In the genomic region with DNA sequence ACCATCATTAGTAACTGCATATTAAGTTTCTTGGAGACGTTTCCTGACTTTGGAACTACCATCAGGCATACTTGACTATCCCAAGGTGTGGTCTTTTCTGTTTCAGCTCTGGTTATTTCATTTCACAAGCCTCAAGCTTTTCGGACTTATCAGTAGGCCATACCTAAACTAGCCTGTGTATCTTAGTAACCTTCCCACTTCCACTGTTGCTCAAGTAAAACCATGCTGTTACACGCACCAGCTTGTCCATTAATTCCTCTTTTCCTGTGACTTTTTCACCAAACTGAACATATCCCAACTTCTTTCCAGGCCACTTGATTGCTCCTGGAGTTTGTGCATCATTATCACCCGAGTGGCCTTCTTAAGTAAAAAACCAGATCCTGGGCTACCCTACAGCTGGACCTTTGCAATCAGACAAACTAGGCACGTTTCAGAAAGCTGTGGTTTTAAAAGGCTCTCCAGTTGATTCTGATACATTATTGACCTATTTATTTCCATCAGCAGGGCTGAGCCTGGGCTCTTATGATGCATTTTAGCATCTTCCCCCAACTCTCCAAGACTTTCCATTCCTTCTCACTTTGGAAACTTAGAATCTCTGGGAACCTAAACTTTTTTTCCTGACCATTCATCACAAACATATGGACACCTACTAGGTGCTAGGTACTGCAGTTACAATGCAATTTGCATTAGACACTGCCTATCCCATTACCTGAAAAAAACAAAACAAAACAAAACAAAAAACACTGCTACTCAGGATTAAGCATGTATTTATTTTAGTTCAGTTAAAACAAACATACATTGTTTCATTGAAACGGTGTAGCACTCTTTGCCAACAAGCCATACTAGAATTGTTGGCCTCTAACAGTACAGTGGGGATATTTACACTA, we compare ENCODE assay signal across 9 cellular contexts. TPM values are rescaled to one million over a fixed set of nuclear protein-coding genes. Genes with fewer than 3 reads are reported as not detected.
DNase-seq lines count a peak whose midpoint lies in the region; ATAC-seq and TF ChIP-seq lines count a peak whose summit lies in the region.
"Had no signal": no experiment of that assay in that cellular context is flagged by ENCODE, and none has a peak within 500 bp of the region (broad histone marks: within the 10 kb centered on the region; RNA-seq: fewer than 3 reads in every experiment).

No MANE protein-coding gene starts in this region.

- H3K27me3 ChIP-seq in Peyer's patch, result no peaks in the 10 kb centered on the region

- H3K27me3 Mint-ChIP-seq in activated CD4-positive, alpha-beta T cell treated with anti-CD3 and anti-CD28 coated beads, Interleukin-2, amount 10 ng/mL, durations not matched to agents 24 days and 14 days, result no peaks in the 10 kb centered on the region

- no peaks in the 10 kb centered on the region for H3K9me3 Mint-ChIP-seq in activated CD4-positive, alpha-beta T cell treated with anti-CD3 and anti-CD28 coated beads, Interleukin-2, amount 10 ng/mL, durations not matched to agents 24 days and 14 days

- no peak overlapping the region for H3K4me3 ChIP-seq in skeletal muscle cell (ENCODE audit: low read depth, low read length)
- H3K4me3 ChIP-seq in Peyer's patch, result no peak overlapping the region

- no peak overlapping the region for H3K4me3 Mint-ChIP-seq in activated CD4-positive, alpha-beta T cell treated with anti-CD3 and anti-CD28 coated beads, Interleukin-2, amount 10 ng/mL, durations not matched to agents 24 days and 14 days

- H3K36me3 Mint-ChIP-seq in activated CD4-positive, alpha-beta T cell treated with anti-CD3 and anti-CD28 coated beads, Interleukin-2, amount 10 ng/mL, durations not matched to agents 24 days and 14 days (ENCODE audit: low read depth), result peaks cover 39% of the 10 kb centered on the region

- ATAC-seq in HG03196 (IDR thresholded peaks at IDR 0.05; ENCODE audit: unreplicated experiment), result no peak

- no peak for TF ChIP-seq CTCF in Peyer's patch (IDR thresholded peaks at IDR 0.05)

- DNase-seq in activated CD4-positive, alpha-beta T cell treated with anti-CD3 and anti-CD28 coated beads, Interleukin-2, amount 10 ng/mL, durations not matched to agents 24 days and 14 days, result no peak
- no peak for DNase-seq in activated CD4-positive, alpha-beta T cell treated with anti-CD3 and anti-CD28 coated beads, Interleukin-2, amount 50 U/mL, for 48 hours
- DNase-seq in RKO (ENCODE audit: low spot score) (peak; percentile 57), fibroblast of peridontal ligament (ENCODE audit: extremely low read depth) (peak; percentile 76), skeletal muscle cell (ENCODE audit: low read depth) (peak; percentile 65), Peyer's patch (no peak), NCI-H1105 (lab: John Stamatoyannopoulos, UW) (no peak)
- DNase-seq: stimulated activated CD4-positive, alpha-beta T cell treated with anti-CD3 and anti-CD28 coated beads, Interleukin-4, amount 100 ng/mL, for 1 hour had no signal

- no peaks in the 10 kb centered on the region for H3K4me1 ChIP-seq in Peyer's patch

- no peak for TF ChIP-seq POLR2A in Peyer's patch (IDR thresholded peaks at IDR 0.05)

- intact Hi-C loops in activated CD4-positive, alpha-beta T cell treated with anti-CD3 and anti-CD28 coated beads, Interleukin-2, amount 10 ng/mL, durations not matched to agents 24 days and 14 days (cut with micrococcal nuclease), result no loop called here

- H3K4me1 Mint-ChIP-seq in activated CD4-positive, alpha-beta T cell treated with anti-CD3 and anti-CD28 coated beads, Interleukin-2, amount 10 ng/mL, durations not matched to agents 24 days and 14 days, result peaks cover 33% of the 10 kb centered on the region

- peaks cover 0 to 42% (median 0%) of the 10 kb centered on the region in 3 donors for H3K36me3 ChIP-seq in Peyer's patch

- peak overlapping the region; percentile 13 for H3K27ac Mint-ChIP-seq in activated CD4-positive, alpha-beta T cell treated with anti-CD3 and anti-CD28 coated beads, Interleukin-2, amount 10 ng/mL, durations not matched to agents 24 days and 14 days

- H3K27ac ChIP-seq in Peyer's patch, result no peak overlapping the region

- no peaks in the 10 kb centered on the region for H3K9me3 ChIP-seq in Peyer's patch

RNA-seq across cellular contexts. Expression of a gene that starts 14.9 kb away (rescaled TPM):
- 158 and 168 TPM in 2 replicates for total RNA-seq in activated CD4-positive, alpha-beta T cell treated with anti-CD3 and anti-CD28 coated beads, Interleukin-2, amount 10 ng/mL, durations not matched to agents 24 days and 14 days
- 100 to 1,000 TPM in 3 of 4 donors, 10 to 100 TPM in 1; 93.1 to 173 (median 134) TPM for total RNA-seq in Peyer's patch

Comparison
In these comparisons a context has a peak if more than half of its experiments do, and no peak if none do; other contexts are left out.
1. DNase-seq: peak in RKO (single experiment), fibroblast of peridontal ligament (single experiment) and skeletal muscle cell (single experiment); none in activated CD4-positive, alpha-beta T cell treated with anti-CD3 and anti-CD28 coated beads, Interleukin-2, amount 10 ng/mL, durations not matched to agents 24 days and 14 days (single experiment), activated CD4-positive, alpha-beta T cell treated with anti-CD3 and anti-CD28 coated beads, Interleukin-2, amount 50 U/mL, for 48 hours (0 of 2), Peyer's patch (0 of 3) and NCI-H1105 (single experiment).